In genomic region chr1:111739222-111739983, GRCh38 we compare ENCODE assay signal across 8 cellular contexts.
A peak's percentile ranks its signal among the peaks of the same experiment; 100 is the strongest.
DNase-seq lines count a peak whose midpoint lies in the region; ATAC-seq and TF ChIP-seq lines count a peak whose summit lies in the region.

INKA2 (minus strand) TSS chr1:111739395; CDS start chr1:111739242, 153 bp downstream.

- DNase-seq in AG08395 (ENCODE audit: low spot score) (peak; percentile 87), NCI-H2171 (lab: John Stamatoyannopoulos, UW) (peak; percentile 82), cardiac fibroblast (ENCODE audit: low read depth in 2 of 2) (peak; percentile 88 to 90), iris pigment epithelial cell (ENCODE audit: low read depth) (peak; percentile 89)
- peak; percentile 61 to 78 for DNase-seq in stimulated activated CD4-positive, alpha-beta T cell treated with anti-CD3 and anti-CD28 coated beads, Interleukin-12 subunit alpha, Interleukin-12 subunit beta, amount 100 ng/mL, for 24 hours (ENCODE audit: low read depth in 2 of 2)

- ATAC-seq in GM18868 (IDR thresholded peaks at IDR 0.05; ENCODE audit: unreplicated experiment) (peak; percentile 84), HG03097 (IDR thresholded peaks at IDR 0.05; ENCODE audit: low FRiP score, unreplicated experiment) (peak; percentile 75)

- TF ChIP-seq CTCF in WI38 (IDR thresholded peaks at IDR 0.05; ENCODE audit: low read depth, low read length) (no peak), cardiac fibroblast (IDR thresholded peaks at IDR 0.05; ENCODE audit: low read depth, low read length) (no peak)

- H3K4me3 ChIP-seq in WI38 (ENCODE audit: low read depth, low read length), result peak within 1 kb of the TSS; percentile 75
- peak within 1 kb of the TSS; percentile 54 to 76 for H3K4me3 ChIP-seq in cardiac fibroblast (replicated peaks in 1 of 2; ENCODE audit: low read depth in 2 of 2, low read length in 2 of 2)

Comparison
In these comparisons a context has a peak if more than half of its experiments do, and no peak if none do; other contexts are left out.
1. Peak in every context shown above with its lines: DNase-seq, ATAC-seq and H3K4me3 ChIP-seq.